16 cellular contexts compared by ENCODE assay signal in the genomic region with DNA sequence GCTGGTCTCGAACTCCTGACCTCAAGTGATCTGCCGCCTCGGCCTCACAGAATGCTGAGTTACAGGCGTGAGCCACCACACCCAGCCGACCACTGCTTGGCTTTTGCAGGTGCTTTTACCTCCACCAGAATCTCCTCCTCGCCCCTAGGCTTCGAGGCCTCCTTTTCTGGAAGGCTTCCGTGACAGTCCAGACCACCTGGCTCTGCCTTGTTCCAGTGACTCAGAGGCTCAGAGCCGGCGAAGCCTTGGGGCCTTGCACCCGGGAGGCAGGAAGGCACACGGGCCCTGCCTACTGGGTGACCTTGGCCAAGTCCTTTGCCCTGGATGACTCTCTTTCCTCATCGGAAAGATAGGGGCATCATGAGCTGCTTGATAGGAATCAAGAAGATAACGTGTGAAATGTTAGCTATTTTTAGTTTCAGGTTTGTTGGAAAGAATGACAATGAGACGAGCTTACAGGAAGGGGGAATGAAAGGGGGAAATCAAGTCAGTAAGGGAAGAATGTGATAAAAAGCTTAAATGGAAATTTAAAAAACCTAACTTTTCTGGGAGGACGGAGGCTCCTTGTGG. TPM values are rescaled to one million over a fixed set of nuclear protein-coding genes. Genes with fewer than 3 reads are reported as not detected.
DNase-seq lines count a peak whose midpoint lies in the region; ATAC-seq and TF ChIP-seq lines count a peak whose summit lies in the region.
"Had no signal": no experiment of that assay in that cellular context is flagged by ENCODE, and none has a peak within 500 bp of the region (broad histone marks: within the 10 kb centered on the region; RNA-seq: fewer than 3 reads in every experiment).

No MANE protein-coding gene starts in this region.

- no peaks in the 10 kb centered on the region for H3K9me3 Mint-ChIP-seq in activated CD4-positive, alpha-beta T cell treated with anti-CD3 and anti-CD28 coated beads for 36 hours (ENCODE audit: low read depth)
- no peaks in the 10 kb centered on the region for H3K9me3 Mint-ChIP-seq in activated CD4-positive, alpha-beta T cell treated with anti-CD3 and anti-CD28 coated beads, Interleukin-2, amount 10 ng/mL, durations not matched to agents 7 days and 5 days
- no peaks in the 10 kb centered on the region for H3K9me3 Mint-ChIP-seq in effector memory CD8-positive, alpha-beta T cell

- peak overlapping the region; percentile 80 for H3K4me3 Mint-ChIP-seq in activated CD4-positive, alpha-beta T cell treated with anti-CD3 and anti-CD28 coated beads for 36 hours
- H3K4me3 Mint-ChIP-seq in activated CD4-positive, alpha-beta T cell treated with anti-CD3 and anti-CD28 coated beads, Interleukin-2, amount 10 ng/mL, durations not matched to agents 7 days and 5 days: peak overlapping the region; percentile 80
- H3K4me3 Mint-ChIP-seq in effector memory CD8-positive, alpha-beta T cell: peak overlapping the region in 1 of 2 donors; percentile 65

- H3K27me3 Mint-ChIP-seq in activated CD4-positive, alpha-beta T cell treated with anti-CD3 and anti-CD28 coated beads for 36 hours: no peaks in the 10 kb centered on the region
- H3K27me3 Mint-ChIP-seq in activated CD4-positive, alpha-beta T cell treated with anti-CD3 and anti-CD28 coated beads, Interleukin-2, amount 10 ng/mL, durations not matched to agents 7 days and 5 days: no peaks in the 10 kb centered on the region
- H3K27me3 Mint-ChIP-seq in effector memory CD8-positive, alpha-beta T cell: no peaks in the 10 kb centered on the region

- no peaks in the 10 kb centered on the region for H3K9me3 ChIP-seq in thyroid gland
- H3K9me3 ChIP-seq: colonic mucosa, left lung, right atrium auricular region, SK-N-SH, thoracic aorta had no signal

- no peak overlapping the region for H3K4me3 ChIP-seq in thyroid gland (replicated peaks in 1 of 3)
- H3K4me3 ChIP-seq: colonic mucosa, left lung, right atrium auricular region, thoracic aorta had no signal

- peaks cover 12% of the 10 kb centered on the region for H3K36me3 Mint-ChIP-seq in activated CD4-positive, alpha-beta T cell treated with anti-CD3 and anti-CD28 coated beads for 36 hours (ENCODE audit: low read depth)
- H3K36me3 Mint-ChIP-seq in activated CD4-positive, alpha-beta T cell treated with anti-CD3 and anti-CD28 coated beads, Interleukin-2, amount 10 ng/mL, durations not matched to agents 7 days and 5 days (ENCODE audit: low read depth): peaks cover 12% of the 10 kb centered on the region
- H3K36me3 Mint-ChIP-seq in effector memory CD8-positive, alpha-beta T cell (ENCODE audit: insufficient read depth): peaks cover 13% of the 10 kb centered on the region

- H3K27ac ChIP-seq in thyroid gland: no peak overlapping the region
- H3K27ac ChIP-seq: colonic mucosa, left lung, right atrium auricular region, thoracic aorta had no signal

- CTCF ChIA-PET in activated CD4-positive, alpha-beta T cell treated with anti-CD3 and anti-CD28 coated beads for 36 hours (lab: Charles Lee): interaction anchor here (0.6 to 3.5 kb wide), 9 partner anchors 8 to 306 kb away, joined by 3 to 29 read pairs (median 4); a partner anchor contains a TSS
- CTCF ChIA-PET in activated CD4-positive, alpha-beta T cell treated with anti-CD3 and anti-CD28 coated beads, Interleukin-2, amount 10 ng/mL, durations not matched to agents 7 days and 5 days (lab: Charles Lee): interaction anchor here (1.6 to 4.2 kb wide), 6 partner anchors 9 to 28 kb away, joined by 4 to 30 read pairs (median 6); no protein-coding TSS in a partner anchor
- CTCF ChIA-PET in HEK293T (lab: Yijun Ruan, JAX): no interaction called here

- ATAC-seq in activated CD4-positive, alpha-beta T cell treated with anti-CD3 and anti-CD28 coated beads for 36 hours: peak; percentile 40
- ATAC-seq in effector memory CD8-positive, alpha-beta T cell (replicated peaks): no peak
- ATAC-seq in HG02642 (IDR thresholded peaks at IDR 0.05; ENCODE audit: poor library complexity, unreplicated experiment): no peak

- peak overlapping the region; percentile 92 for H3K27ac Mint-ChIP-seq in activated CD4-positive, alpha-beta T cell treated with anti-CD3 and anti-CD28 coated beads for 36 hours
- peak overlapping the region; percentile 89 for H3K27ac Mint-ChIP-seq in activated CD4-positive, alpha-beta T cell treated with anti-CD3 and anti-CD28 coated beads, Interleukin-2, amount 10 ng/mL, durations not matched to agents 7 days and 5 days
- peak overlapping the region; percentile 76 to 89 for H3K27ac Mint-ChIP-seq in effector memory CD8-positive, alpha-beta T cell

- WGBS in thyroid gland, 2 donors: 90 to 92% methylated on average over 16 of the region's 16 CpGs

- TF ChIP-seq POLR2A in thyroid gland (IDR thresholded peaks at IDR 0.05): no peak

- peaks cover 20 to 30% of the 10 kb centered on the region in 2 donors for H3K4me1 ChIP-seq in thyroid gland
- H3K4me1 ChIP-seq: right atrium auricular region had no signal

- DNase-seq in activated CD4-positive, alpha-beta T cell treated with anti-CD3 and anti-CD28 coated beads for 36 hours: peak; percentile 72
- no peak for DNase-seq in activated CD4-positive, alpha-beta T cell treated with anti-CD3 and anti-CD28 coated beads for 1 hour
- no peak for DNase-seq in activated CD4-positive, alpha-beta T cell treated with anti-CD3 and anti-CD28 coated beads, Interleukin-2, amount 10 ng/mL, durations not matched to agents 7 days and 5 days
- no peak for DNase-seq in effector memory CD8-positive, alpha-beta T cell
- peak; percentile 81 for DNase-seq in stimulated activated CD4-positive, alpha-beta T cell treated with anti-CD3 and anti-CD28 coated beads, Interleukin-1b, Interleukin-23, amount 100 ng/mL, for 48 hours
- DNase-seq in HEK293T (ENCODE audit: extremely low spot score) (no peak), thyroid gland (no peak)
- DNase-seq: 8988T, amniotic stem cell, colonic mucosa, hypothalamus, left lung, SK-N-SH had no signal

- H3K27me3 ChIP-seq in thyroid gland: no peaks in the 10 kb centered on the region
- H3K27me3 ChIP-seq: colonic mucosa, left lung, right atrium auricular region had no signal

- intact Hi-C loops in activated CD4-positive, alpha-beta T cell treated with anti-CD3 and anti-CD28 coated beads for 36 hours (cut with DNase I, micrococcal nuclease): loop anchor here (1.0 to 10.0 kb wide), 3 partner anchors 95 to 1018 kb away; a partner anchor contains a TSS
- intact Hi-C loops in thyroid gland (cut with DNase I): no loop called here

- POLR2A ChIA-PET in activated CD4-positive, alpha-beta T cell treated with anti-CD3 and anti-CD28 coated beads for 36 hours (lab: Charles Lee): interaction anchor here (0.8 to 3.6 kb wide), 13 partner anchors 11 to 120 kb away, joined by 3 to 40 read pairs (median 6); a partner anchor contains a TSS
- POLR2A ChIA-PET in activated CD4-positive, alpha-beta T cell treated with anti-CD3 and anti-CD28 coated beads, Interleukin-2, amount 10 ng/mL, durations not matched to agents 7 days and 5 days (lab: Charles Lee): interaction anchor here (1.1 to 1.2 kb wide), 3 partner anchors 11 to 35 kb away, joined by 3 to 6 read pairs (median 3); no protein-coding TSS in a partner anchor
- POLR2A ChIA-PET in HEK293T (lab: Yijun Ruan, JAX): no interaction called here

- peaks cover 76% of the 10 kb centered on the region for H3K4me1 Mint-ChIP-seq in activated CD4-positive, alpha-beta T cell treated with anti-CD3 and anti-CD28 coated beads for 36 hours
- H3K4me1 Mint-ChIP-seq in activated CD4-positive, alpha-beta T cell treated with anti-CD3 and anti-CD28 coated beads, Interleukin-2, amount 10 ng/mL, durations not matched to agents 7 days and 5 days: peaks cover 85% of the 10 kb centered on the region
- H3K4me1 Mint-ChIP-seq in effector memory CD8-positive, alpha-beta T cell (ENCODE audit: low read depth in 2 of 2): peaks cover 13 to 21% of the 10 kb centered on the region in 2 donors

- no peaks in the 10 kb centered on the region for H3K36me3 ChIP-seq in thyroid gland
- H3K36me3 ChIP-seq: colonic mucosa, left lung, right atrium auricular region, thoracic aorta had no signal

- TF ChIP-seq CTCF in thyroid gland (IDR thresholded peaks at IDR 0.05): no peak

TF ChIP-seq in HEK293T, 16 proteins besides CTCF, POLR2A, EP300 and RAD21:
- no peak for TF ChIP-seq L3MBTL2 (conservative IDR thresholded peaks at IDR 0.05)
- TF ChIP-seq BHLHE40 (IDR thresholded peaks at IDR 0.05; ENCODE audit: borderline replicate concordance): no peak
- TF ChIP-seq SUZ12 (IDR thresholded peaks at IDR 0.05): no peak
- TF ChIP-seq, protein P1, sequence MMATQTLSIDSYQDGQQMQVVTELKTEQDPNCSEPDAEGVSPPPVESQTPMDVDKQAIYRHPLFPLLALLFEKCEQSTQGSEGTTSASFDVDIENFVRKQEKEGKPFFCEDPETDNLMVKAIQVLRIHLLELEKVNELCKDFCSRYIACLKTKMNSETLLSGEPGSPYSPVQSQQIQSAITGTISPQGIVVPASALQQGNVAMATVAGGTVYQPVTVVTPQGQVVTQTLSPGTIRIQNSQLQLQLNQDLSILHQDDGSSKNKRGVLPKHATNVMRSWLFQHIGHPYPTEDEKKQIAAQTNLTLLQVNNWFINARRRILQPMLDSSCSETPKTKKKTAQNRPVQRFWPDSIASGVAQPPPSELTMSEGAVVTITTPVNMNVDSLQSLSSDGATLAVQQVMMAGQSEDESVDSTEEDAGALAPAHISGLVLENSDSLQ (IDR thresholded peaks at IDR 0.05): no peak

RNA-seq across cellular contexts. Expression of a gene that starts 31.3 kb away (rescaled TPM):
- 100 to 1,000 TPM; 406 to 422 TPM for total RNA-seq in activated CD4-positive, alpha-beta T cell treated with anti-CD3 and anti-CD28 coated beads for 36 hours
- total RNA-seq in activated CD4-positive, alpha-beta T cell treated with anti-CD3 and anti-CD28 coated beads, Interleukin-2, amount 10 ng/mL, durations not matched to agents 7 days and 5 days: 100 to 1,000 TPM; 148 to 153 TPM
- total RNA-seq in thyroid gland: 100 to 1,000 TPM in 2 of 4 donors, 10 to 100 TPM in 2; 88.6 to 128 (median 102) TPM

RNA-seq across cellular contexts. Expression of a gene that starts 47.2 kb away (rescaled TPM):
- 10 to 100 TPM; 12.2 to 15.6 TPM for total RNA-seq in activated CD4-positive, alpha-beta T cell treated with anti-CD3 and anti-CD28 coated beads for 36 hours
- 10 to 100 TPM in 1 of 2 experiments, 1 to 10 TPM in 1; 8.6 to 10.7 TPM for total RNA-seq in activated CD4-positive, alpha-beta T cell treated with anti-CD3 and anti-CD28 coated beads, Interleukin-2, amount 10 ng/mL, durations not matched to agents 7 days and 5 days
- total RNA-seq in thyroid gland: 10 to 100 TPM; 34.1 to 44.5 (median 36.0) TPM

Comparison
In these comparisons a context has a peak if more than half of its experiments do, and no peak if none do; other contexts are left out.
1. DNase-seq: peak in activated CD4-positive, alpha-beta T cell treated with anti-CD3 and anti-CD28 coated beads for 36 hours (single experiment) and stimulated activated CD4-positive, alpha-beta T cell treated with anti-CD3 and anti-CD28 coated beads, Interleukin-1b, Interleukin-23, amount 100 ng/mL, for 48 hours (single experiment); none in activated CD4-positive, alpha-beta T cell treated with anti-CD3 and anti-CD28 coated beads for 1 hour (single experiment), activated CD4-positive, alpha-beta T cell treated with anti-CD3 and anti-CD28 coated beads, Interleukin-2, amount 10 ng/mL, durations not matched to agents 7 days and 5 days (single experiment), effector memory CD8-positive, alpha-beta T cell (0 of 3), HEK293T (single experiment) and thyroid gland (0 of 2).
2. Peak in every context shown above with its lines, with median percentiles within 50 percentile points of each other: H3K27ac Mint-ChIP-seq.